In genomic region chr1:184433928-184434502, GRCh38 we compare ENCODE assay signal across 1 cellular context.
TF ChIP-seq lines count a peak whose summit lies in the region.

No MANE protein-coding gene starts in this region.

TF ChIP-seq in GM23338, 12 proteins besides CTCF, POLR2A, EP300 and RAD21 (continued from another document):
- TF ChIP-seq NANOG (IDR thresholded peaks at IDR 0.05; ENCODE audit: borderline replicate concordance) (no peak), ZNF462 (CRISPR knock-in tag; IDR thresholded peaks at IDR 0.05) (no peak), ETS1 (IDR thresholded peaks at IDR 0.05) (no peak), POLR2AphosphoS5 (IDR thresholded peaks at IDR 0.05; ENCODE audit: low read depth) (no peak), STAT1 (IDR thresholded peaks at IDR 0.05; ENCODE audit: unreplicated experiment) (no peak), EZH2 (IDR thresholded peaks at IDR 0.05; ENCODE audit: low read depth, unreplicated experiment) (no peak), CREB1 (CRISPR knock-in tag; IDR thresholded peaks at IDR 0.05; ENCODE audit: low read depth) (no peak)
